Comparison of ENCODE assay signal across 24 cellular contexts in genomic region chr14:38238881-38239280, GRCh38. TPM values are rescaled to one million over a fixed set of nuclear protein-coding genes. Genes with fewer than 3 reads are reported as not detected.
DNase-seq lines count a peak whose midpoint lies in the region; ATAC-seq, FAIRE-seq and TF ChIP-seq lines count a peak whose summit lies in the region.
"Had no signal": no experiment of that assay in that cellular context is flagged by ENCODE, and none has a peak within 500 bp of the region (broad histone marks: within the 10 kb centered on the region; RNA-seq: fewer than 3 reads in every experiment).

No MANE protein-coding gene starts in this region.

- TF ChIP-seq CTCF in heart left ventricle (IDR thresholded peaks at IDR 0.05): no peak

- H3K4me2 ChIP-seq in GM23248 (ENCODE audit: unreplicated experiment): peak overlapping the region; percentile 1
- H3K4me2 ChIP-seq in mesenchymal stem cell (ENCODE audit: low read length, poor library complexity, severe bottlenecking): no peak overlapping the region
- H3K4me2 ChIP-seq: PC-9 had no signal

- no peaks in the 10 kb centered on the region for H3K9me2 ChIP-seq in GM23248 (ENCODE audit: insufficient read depth)

- no peak overlapping the region for H2BK5ac ChIP-seq in mesenchymal stem cell (ENCODE audit: low read depth, low read length, poor library complexity, severe bottlenecking)

- peaks cover 16% of the 10 kb centered on the region for H3K4me1 ChIP-seq in ACC112 (ENCODE audit: control insufficient read depth, insufficient read depth, low read length, unreplicated experiment)
- peaks cover 15% of the 10 kb centered on the region for H3K4me1 ChIP-seq in GM23248 (ENCODE audit: insufficient read depth)
- peaks cover 19% of the 10 kb centered on the region for H3K4me1 ChIP-seq in SJCRH30
- peaks cover 2% of the 10 kb centered on the region for H3K4me1 ChIP-seq in mesenchymal stem cell (ENCODE audit: control insufficient read depth, insufficient read depth, low read depth, low read length)
- no peaks in the 10 kb centered on the region for H3K4me1 ChIP-seq in heart left ventricle

- H3K23ac ChIP-seq in mesenchymal stem cell (ENCODE audit: low read length in 2 of 2): no peak overlapping the region

- H4K91ac ChIP-seq in mesenchymal stem cell (ENCODE audit: low read length): no peak overlapping the region

- H4K20me1 ChIP-seq in GM23248 (ENCODE audit: insufficient read depth): no peaks in the 10 kb centered on the region

- peaks cover 6% of the 10 kb centered on the region; the same call in 1 of the 2 replicates for H3F3A ChIP-seq in GM23248 (ENCODE audit: insufficient read depth)

- H3K4ac ChIP-seq in mesenchymal stem cell (ENCODE audit: low read depth in 1 of 2, low read length in 2 of 2): no peak overlapping the region

- no peak overlapping the region for H2AK5ac ChIP-seq in mesenchymal stem cell (ENCODE audit: low read length, severe bottlenecking)

- H2BK120ac ChIP-seq in mesenchymal stem cell (ENCODE audit: low read depth, low read length): no peak overlapping the region

- intact Hi-C loops in heart left ventricle (cut with DNase I): no loop called here

- H3K36me3 ChIP-seq in ACC112 (ENCODE audit: insufficient read depth, low read length): no peaks in the 10 kb centered on the region
- no peaks in the 10 kb centered on the region for H3K36me3 ChIP-seq in GM23248 (ENCODE audit: low read depth)
- H3K36me3 ChIP-seq in SJCRH30: no peaks in the 10 kb centered on the region
- no peaks in the 10 kb centered on the region for H3K36me3 ChIP-seq in mesenchymal stem cell (ENCODE audit: control insufficient read depth in 1 of 2, insufficient read depth in 2 of 2, low read depth in 1 of 2, low read length in 2 of 2)
- H3K36me3 ChIP-seq in heart left ventricle: no peaks in the 10 kb centered on the region
- H3K36me3 ChIP-seq: BE2C had no signal

- H2BK12ac ChIP-seq in mesenchymal stem cell (ENCODE audit: low read length in 2 of 2): no peak overlapping the region

- H3K9ac ChIP-seq in GM23248 (no peak overlapping the region), mesenchymal stem cell (ENCODE audit: low read length) (no peak overlapping the region)

- H3K27ac ChIP-seq in ACC112 (ENCODE audit: low read depth, low read length): peak overlapping the region; percentile 43; the same call in 1 of the 2 replicates
- H3K27ac ChIP-seq in GM23248: peak overlapping the region; percentile 13; the same call in 1 of the 2 replicates
- H3K27ac ChIP-seq in SJCRH30: peak overlapping the region; percentile 58
- H3K27ac ChIP-seq in mesenchymal stem cell (ENCODE audit: low read length, poor library complexity, severe bottlenecking): no peak overlapping the region
- H3K27ac ChIP-seq in heart left ventricle: no peak overlapping the region
- H3K27ac ChIP-seq: PC-9 had no signal

- H2BK15ac ChIP-seq in mesenchymal stem cell (ENCODE audit: low read depth, poor library complexity, severe bottlenecking): no peak overlapping the region

- no peak overlapping the region for H3K14ac ChIP-seq in mesenchymal stem cell (ENCODE audit: low read length in 2 of 2)

- H3K79me1 ChIP-seq in mesenchymal stem cell (replicated peaks; ENCODE audit: low read length, poor library complexity, severe bottlenecking): no peaks in the 10 kb centered on the region

- TF ChIP-seq POLR2A in GM12892 (IDR thresholded peaks at IDR 0.05; ENCODE audit: low read depth, low read length) (no peak), heart left ventricle (IDR thresholded peaks at IDR 0.05) (no peak)

- H3K4me3 ChIP-seq in ACC112 (ENCODE audit: low read depth, low read length) (no peak overlapping the region), GM23248 (no peak overlapping the region), SJCRH30 (no peak overlapping the region), mesenchymal stem cell (ENCODE audit: insufficient read depth in 1 of 2, low read depth in 1 of 2, low read length in 2 of 2) (no peak overlapping the region), heart left ventricle (no peak overlapping the region)
- H3K4me3 ChIP-seq: PC-9 had no signal

- no peaks in the 10 kb centered on the region for H3K79me2 ChIP-seq in ACC112 (ENCODE audit: control insufficient read depth, insufficient read depth, low read length, unreplicated experiment)
- no peaks in the 10 kb centered on the region for H3K79me2 ChIP-seq in GM23248 (ENCODE audit: insufficient read depth)

- no peak for FAIRE-seq in GM12892 (lab: Jason Lieb, UNC)
- FAIRE-seq: GM18507, H1 had no signal

- H4K8ac ChIP-seq in mesenchymal stem cell (ENCODE audit: low read length): no peak overlapping the region

- no peak for ATAC-seq in heart left ventricle

- H3K9me3 ChIP-seq in GM23248 (ENCODE audit: low read depth): no peaks in the 10 kb centered on the region
- no peaks in the 10 kb centered on the region for H3K9me3 ChIP-seq in SJCRH30 (replicated peaks)
- no peaks in the 10 kb centered on the region for H3K9me3 ChIP-seq in mesenchymal stem cell (ENCODE audit: control insufficient read depth, low read length)
- no peaks in the 10 kb centered on the region for H3K9me3 ChIP-seq in heart left ventricle
- H3K9me3 ChIP-seq: BE2C had no signal

- H2AFZ ChIP-seq in ACC112 (ENCODE audit: low read length, unreplicated experiment) (peak overlapping the region; percentile 58), GM23248 (no peak overlapping the region), mesenchymal stem cell (ENCODE audit: low read depth, low read length) (no peak overlapping the region)
- H2AFZ ChIP-seq: PC-9 had no signal

- no peaks in the 10 kb centered on the region for H3K27me3 ChIP-seq in ACC112 (ENCODE audit: insufficient read depth, low read length)
- no peaks in the 10 kb centered on the region for H3K27me3 ChIP-seq in GM23248 (replicated peaks; ENCODE audit: insufficient read depth)
- H3K27me3 ChIP-seq in SJCRH30: no peaks in the 10 kb centered on the region
- H3K27me3 ChIP-seq in mesenchymal stem cell (ENCODE audit: control insufficient read depth in 1 of 2, insufficient read depth in 1 of 2, low read length in 2 of 2): peaks cover 0 to 4% of the 10 kb centered on the region in 2 experiments
- H3K27me3 ChIP-seq in heart left ventricle: no peaks in the 10 kb centered on the region
- H3K27me3 ChIP-seq: BE2C had no signal

- in situ Hi-C loops in GM23248 (cut with MboI): no loop called here

- H3K18ac ChIP-seq in mesenchymal stem cell (ENCODE audit: low read depth in 1 of 2, low read length in 2 of 2): no peak overlapping the region

- DNase-seq in GM23248 (peak; percentile 45), SJCRH30 (peak; percentile 24 to 25), mesenchymal stem cell (peak; percentile 31), GM12892 (ENCODE audit: insufficient read length) (no peak), dedifferentiated amniotic fluid mesenchymal stem cell (ENCODE audit: extremely low spot score) (no peak), T-helper 1 cell (no peak), heart left ventricle (no peak)
- DNase-seq: ACHN; BE2C; Calu3; CD4-positive, alpha-beta memory T cell; Kasumi-1; NCI-H1930; NCI-H2171 treated with DMSO at 0.1 percent for 48 hours; NCI-H82; PC-9; SW 1271 had no signal

RNA-seq across cellular contexts. Expression of gene CLEC14A, which starts 17.0 kb away (rescaled TPM):
- total RNA-seq in GM23248 (2014; rRNA removed; shearing (Covaris generic)): 0.63 TPM in 1 of 2 replicates, not detected in the other
- polyA plus RNA-seq in GM23248 (2016; fragmentation: Nextera tagmentation; extraction: Ambion mirVana) (0.10 TPM in 1 of 2 replicates, not detected in the other), heart left ventricle (10 to 100 TPM; 20.6 to 61.7 TPM)
- 20.7 and 21.9 TPM in 2 replicates for total RNA-seq in SJCRH30 (2014; rRNA removed; shearing (Covaris generic))
- 23.5 TPM for polyA plus RNA-seq in mesenchymal stem cell (2013, experiment 1 of 2)
- polyA plus RNA-seq in mesenchymal stem cell (2013, experiment 2 of 2): 25.3 TPM
- polyA plus RNA-seq in GM12892 (2012; ENCODE audit: missing spikeins): not detected
- 10 to 100 TPM; 23.6 to 59.9 (median 31.3) TPM for total RNA-seq in heart left ventricle
- total RNA-seq: Calu3; CD4-positive, alpha-beta memory T cell; G401; NCI-H460; SK-MEL-5 had no signal
- polyA plus RNA-seq: CD4-positive, alpha-beta memory T cell; IgD-negative memory B cell had no signal

RNA-seq across cellular contexts. Expression of gene SSTR1, which starts 31.2 kb away (rescaled TPM):
- 17.6 and 18.4 TPM in 2 replicates for total RNA-seq in GM23248 (2014; rRNA removed; shearing (Covaris generic))
- polyA plus RNA-seq in GM23248 (2016; fragmentation: Nextera tagmentation; extraction: Ambion mirVana) (26.7 and 27.6 TPM in 2 replicates), heart left ventricle (under 1 TPM; 0.23 to 0.44 TPM)
- not detected in 2 replicates for total RNA-seq in SJCRH30 (2014; rRNA removed; shearing (Covaris generic))
- polyA plus RNA-seq in mesenchymal stem cell (2013, experiment 1 of 2): 2.7 TPM
- polyA plus RNA-seq in mesenchymal stem cell (2013, experiment 2 of 2): 2.8 TPM
- polyA plus RNA-seq in GM12892 (2012; ENCODE audit: missing spikeins): not detected
- 1 to 10 TPM in 2 of 9 donors, under 1 TPM in 7; 0.12 to 2.6 (median 0.69) TPM for total RNA-seq in heart left ventricle
- total RNA-seq: CD4-positive, alpha-beta memory T cell; G401; NCI-H460; SK-MEL-5 had no signal
- polyA plus RNA-seq: CD4-positive, alpha-beta memory T cell; IgD-negative memory B cell had no signal

Comparison
In these comparisons a context has a peak if more than half of its experiments do, and no peak if none do; other contexts are left out.
1. H3K27ac ChIP-seq: peak in ACC112 (single experiment), GM23248 (single experiment) and SJCRH30 (single experiment); none in mesenchymal stem cell (single experiment) and heart left ventricle (0 of 12).
2. DNase-seq: peak in GM23248 (single experiment), SJCRH30 (2 of 2) and mesenchymal stem cell (single experiment); none in GM12892 (single experiment), dedifferentiated amniotic fluid mesenchymal stem cell (single experiment), T-helper 1 cell (0 of 5) and heart left ventricle (0 of 5).
3. RNA of gene CLEC14A, which starts 17.0 kb away (total RNA-seq): 23.6 to 59.9 TPM in heart left ventricle and 20.7 to 21.9 TPM in SJCRH30; 0.63 TPM in GM23248; every median in the first group is over 10 times any median in the second.